19 cellular contexts compared by ENCODE assay signal in the genomic region with DNA sequence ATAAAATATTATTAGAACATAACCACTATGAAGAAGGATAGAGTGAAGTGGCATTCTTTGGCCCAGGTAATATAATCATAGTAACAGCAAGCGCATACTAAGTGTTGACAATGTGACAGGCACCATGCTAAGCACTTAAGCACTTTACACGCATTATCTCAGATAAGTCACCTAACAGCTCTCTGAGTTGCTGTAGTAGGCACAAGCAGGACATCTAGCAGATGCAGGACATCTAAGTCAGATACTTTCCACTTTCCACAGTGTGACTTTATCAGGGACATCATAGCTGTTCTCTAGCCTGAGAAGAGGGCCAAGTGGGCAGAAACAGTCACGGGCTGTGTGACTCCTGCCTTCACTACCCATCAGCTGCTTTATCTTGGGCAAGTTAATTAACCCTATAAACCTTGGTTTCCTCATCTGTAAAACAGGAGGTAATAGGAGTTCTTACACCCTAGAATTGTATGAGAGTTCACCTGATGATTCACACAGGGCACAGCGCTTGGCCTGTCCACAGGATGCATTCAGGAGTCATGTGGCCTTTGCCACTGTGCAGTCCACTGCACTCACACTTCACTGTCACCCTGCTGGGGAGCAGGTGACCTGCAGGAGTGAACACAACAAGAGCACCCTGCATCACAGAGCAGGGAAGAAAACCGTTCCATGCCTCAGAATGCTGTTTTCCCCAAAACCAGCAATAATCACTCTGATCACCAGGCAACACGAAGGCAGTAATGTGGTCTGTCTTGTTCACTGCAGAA. TPM values are rescaled to one million over a fixed set of nuclear protein-coding genes. Genes with fewer than 3 reads are reported as not detected.
A peak's percentile ranks its signal among the peaks of the same experiment; 100 is the strongest.
DNase-seq lines count a peak whose midpoint lies in the region; ATAC-seq, FAIRE-seq and TF ChIP-seq lines count a peak whose summit lies in the region.
"Had no signal": no experiment of that assay in that cellular context is flagged by ENCODE, and none has a peak within 500 bp of the region (broad histone marks: within the 10 kb centered on the region; RNA-seq: fewer than 3 reads in every experiment).

No MANE protein-coding gene starts in this region.

- intact Hi-C loops in left colon (cut with DNase I, micrococcal nuclease): no loop called here

- DNase-seq in stimulated activated naive CD8-positive, alpha-beta T cell treated with anti-CD3 and anti-CD28 coated beads, Interleukin-15, amount 100 ng/mL, for 72 hours: no peak
- DNase-seq in stimulated activated naive CD8-positive, alpha-beta T cell treated with anti-CD3 and anti-CD28 coated beads, Interleukin-15, Interleukin-2, amounts not matched to agents 100 U/mL and 50 U/mL, for 24 hours: no peak
- DNase-seq in endodermal cell: no peak
- DNase-seq in left colon: no peak
- no peak for DNase-seq in urothelium cell line (ENCODE audit: low spot score)
- DNase-seq in OCI-M2 (lab: John Stamatoyannopoulos, UW; ENCODE audit: unreplicated experiment): no peak
- no peak for DNase-seq in KBM-7
- DNase-seq: AML-193; Calu3; CD4-positive, CD25-positive, alpha-beta regulatory T cell; Kasumi-1; NCI-H1417; NCI-H1930; NCI-H2171 treated with DMSO at 0.1 percent for 48 hours had no signal

- H3K4me1 ChIP-seq in endodermal cell (ENCODE audit: control insufficient read depth, insufficient read depth, low read length): peaks cover 4% of the 10 kb centered on the region

- ATAC-seq in stimulated activated naive CD8-positive, alpha-beta T cell treated with anti-CD3 and anti-CD28 coated beads, Interleukin-15, amount 100 ng/mL, for 72 hours: peak; percentile 54
- ATAC-seq in stimulated activated naive CD8-positive, alpha-beta T cell treated with anti-CD3 and anti-CD28 coated beads, Interleukin-15, Interleukin-2, amounts not matched to agents 100 U/mL and 50 U/mL, for 24 hours: no peak
- peak; percentile 25 for ATAC-seq in left colon
- no peak for ATAC-seq in HG03565 (IDR thresholded peaks at IDR 0.05; ENCODE audit: unreplicated experiment)

- H3K36me3 Mint-ChIP-seq in endodermal cell (ENCODE audit: low read depth): peaks cover 4% of the 10 kb centered on the region

- TF ChIP-seq CTCF in endodermal cell (conservative IDR thresholded peaks at IDR 0.05): peak; percentile 45

- no peaks in the 10 kb centered on the region for H3K27me3 Mint-ChIP-seq in stimulated activated naive CD8-positive, alpha-beta T cell treated with anti-CD3 and anti-CD28 coated beads, Interleukin-15, amount 100 ng/mL, for 72 hours
- H3K27me3 Mint-ChIP-seq in endodermal cell (ENCODE audit: insufficient read depth): peaks cover 21% of the 10 kb centered on the region
- H3K27me3 Mint-ChIP-seq: CD4-positive, CD25-positive, alpha-beta regulatory T cell had no signal

- H3K4me1 Mint-ChIP-seq in stimulated activated naive CD8-positive, alpha-beta T cell treated with anti-CD3 and anti-CD28 coated beads, Interleukin-15, amount 100 ng/mL, for 72 hours: peaks cover 6% of the 10 kb centered on the region
- H3K4me1 Mint-ChIP-seq in endodermal cell: peaks cover 36% of the 10 kb centered on the region

- no peak overlapping the region for H3K27ac ChIP-seq in endodermal cell (ENCODE audit: low read depth, low read length)
- H3K27ac ChIP-seq: SJSA1 had no signal

- FAIRE-seq in urothelium cell line (lab: Jason Lieb, UNC): peak; percentile 32
- FAIRE-seq: H1 had no signal

- peaks cover 7% of the 10 kb centered on the region for H3K27me3 ChIP-seq in endodermal cell (ENCODE audit: control insufficient read depth, insufficient read depth, low read length, poor library complexity, severe bottlenecking)
- H3K27me3 ChIP-seq: SJSA1 had no signal

- H3K4me3 ChIP-seq in endodermal cell (ENCODE audit: low read length): no peak overlapping the region
- H3K4me3 ChIP-seq: SJSA1 had no signal

- H3K27ac Mint-ChIP-seq in stimulated activated naive CD8-positive, alpha-beta T cell treated with anti-CD3 and anti-CD28 coated beads, Interleukin-15, amount 100 ng/mL, for 72 hours: no peak overlapping the region
- no peak overlapping the region for H3K27ac Mint-ChIP-seq in endodermal cell

- no peaks in the 10 kb centered on the region for H3K9me3 Mint-ChIP-seq in stimulated activated naive CD8-positive, alpha-beta T cell treated with anti-CD3 and anti-CD28 coated beads, Interleukin-15, amount 100 ng/mL, for 72 hours
- no peaks in the 10 kb centered on the region for H3K9me3 Mint-ChIP-seq in endodermal cell
- H3K9me3 Mint-ChIP-seq: CD4-positive, CD25-positive, alpha-beta regulatory T cell had no signal

- H3K4me3 Mint-ChIP-seq in stimulated activated naive CD8-positive, alpha-beta T cell treated with anti-CD3 and anti-CD28 coated beads, Interleukin-15, amount 100 ng/mL, for 72 hours: no peak overlapping the region
- no peak overlapping the region for H3K4me3 Mint-ChIP-seq in endodermal cell
- H3K4me3 Mint-ChIP-seq: CD4-positive, CD25-positive, alpha-beta regulatory T cell had no signal

- no peak overlapping the region for H3K9ac ChIP-seq in endodermal cell (ENCODE audit: extremely low read depth, low read length, poor library complexity, severe bottlenecking)

- in situ Hi-C loops in KBM-7 (cut with MboI; ENCODE audit: low pct_unique_long_range_greater_than_20kb, low sequenced_read_pairs): no loop called here

- no peaks in the 10 kb centered on the region for H3K36me3 ChIP-seq in endodermal cell (ENCODE audit: control insufficient read depth, insufficient read depth, low read length)
- H3K36me3 ChIP-seq: SJSA1 had no signal

- H3K9me3 ChIP-seq in endodermal cell (ENCODE audit: control insufficient read depth, low read length): no peaks in the 10 kb centered on the region
- H3K9me3 ChIP-seq: SJSA1 had no signal

- 86 to 93% methylated on average over 5 to 6 of the region's 6 CpGs for WGBS in endodermal cell (ENCODE audit: insufficient coverage in 1 of 2, insufficient read length in 1 of 2), 2 experiments

RNA-seq across cellular contexts. Expression of a gene that starts 12.4 kb away (rescaled TPM):
- total RNA-seq in endodermal cell (10 to 100 TPM; 17.7 to 18.4 TPM), left colon (10 to 100 TPM; 19.0 to 39.8 TPM)
- 39.5 TPM for polyA plus RNA-seq in endodermal cell (2013, experiment 1 of 2)
- polyA plus RNA-seq in endodermal cell (2013, experiment 2 of 2): 33.0 TPM

RNA-seq across cellular contexts. Expression of a gene that starts 32.0 kb away (rescaled TPM):
- total RNA-seq in endodermal cell (not detected), left colon (1 to 10 TPM in 1 of 2 donors, under 1 TPM in 1; 0.46 to 1.3 TPM)
- polyA plus RNA-seq in endodermal cell (2013, experiment 1 of 2): not detected
- polyA plus RNA-seq in endodermal cell (2013, experiment 2 of 2): not detected
- total RNA-seq: Calu3, G401, NCI-H460 had no signal

Comparison
In these comparisons a context has a peak if more than half of its experiments do, and no peak if none do; other contexts are left out.
1. ATAC-seq: peak in stimulated activated naive CD8-positive, alpha-beta T cell treated with anti-CD3 and anti-CD28 coated beads, Interleukin-15, amount 100 ng/mL, for 72 hours (single experiment) and left colon (single experiment); none in stimulated activated naive CD8-positive, alpha-beta T cell treated with anti-CD3 and anti-CD28 coated beads, Interleukin-15, Interleukin-2, amounts not matched to agents 100 U/mL and 50 U/mL, for 24 hours (single experiment) and HG03565 (single experiment).